ENCODE assay signal across 8 cellular contexts in genomic region chr15:71011503-71012155, GRCh38.
DNase-seq lines count a peak whose midpoint lies in the region; ATAC-seq and TF ChIP-seq lines count a peak whose summit lies in the region.

No MANE protein-coding gene starts in this region.

- H3K27ac ChIP-seq in 22Rv1 (no peak overlapping the region), Peyer's patch (no peak overlapping the region), aorta (ENCODE audit: low read depth in 1 of 2, low read length in 2 of 2) (no peak overlapping the region)
- H3K27ac ChIP-seq in effector memory CD4-positive, alpha-beta T cell (ENCODE audit: insufficient read depth, low read length, poor library complexity, severe bottlenecking) = no peak overlapping the region

- no peak for TF ChIP-seq POLR2A in Peyer's patch (IDR thresholded peaks at IDR 0.05)

- H3K36me3 ChIP-seq in Peyer's patch = no peaks in the 10 kb centered on the region
- H3K36me3 ChIP-seq in effector memory CD4-positive, alpha-beta T cell (ENCODE audit: control insufficient read depth, insufficient read depth, low read length) = no peaks in the 10 kb centered on the region
- H3K36me3 ChIP-seq in aorta (ENCODE audit: control insufficient read depth in 1 of 2, insufficient read depth in 2 of 2, low read length in 1 of 2) = no peaks in the 10 kb centered on the region

- H3K4me3 ChIP-seq in Peyer's patch (no peak overlapping the region), aorta (ENCODE audit: low read length in 2 of 2) (no peak overlapping the region)
- H3K4me3 ChIP-seq in effector memory CD4-positive, alpha-beta T cell (ENCODE audit: insufficient read depth, low read depth, low read length, poor library complexity, severe bottlenecking) = no peak overlapping the region

- intact Hi-C loops in sciatic nerve (cut with DNase I) = no loop called here
- intact Hi-C loops in aorta (cut with DNase I) = loop anchor here (2.0 to 10.0 kb wide), 3 partner anchors 91 to 433 kb away; no protein-coding TSS in a partner anchor

- WGBS in aorta, 2 donors = 17 to 28% methylated on average over 1 of the region's 1 CpG

- H3K9me3 ChIP-seq in Peyer's patch (no peaks in the 10 kb centered on the region), aorta (ENCODE audit: control insufficient read depth, low read length) (no peaks in the 10 kb centered on the region)
- no peaks in the 10 kb centered on the region for H3K9me3 ChIP-seq in effector memory CD4-positive, alpha-beta T cell (ENCODE audit: control insufficient read depth, low read length)

- ATAC-seq in sciatic nerve (peak; percentile 55), GM18870 (IDR thresholded peaks at IDR 0.05; ENCODE audit: unreplicated experiment) (no peak), aorta (ENCODE audit: low FRiP score) (no peak)

- TF ChIP-seq CTCF in 22Rv1 (IDR thresholded peaks at IDR 0.05) = peak; percentile 91
- peak; percentile 45 for TF ChIP-seq CTCF in GM20000 (IDR thresholded peaks at IDR 0.05; ENCODE audit: extremely low read depth, missing control alignments)
- peak in 5 of 6 experiments; percentile 40 to 85 (median 80) for TF ChIP-seq CTCF in Peyer's patch (IDR thresholded peaks at IDR 0.05)

- peak; percentile 7 for DNase-seq in GM20000 (ENCODE audit: low spot score)
- DNase-seq in Peyer's patch = no peak
- DNase-seq in fibroblast of the conjunctiva (ENCODE audit: low read depth) = peak; percentile 55
- no peak for DNase-seq in sciatic nerve (ENCODE audit: low spot score)
- no peak for DNase-seq in effector memory CD4-positive, alpha-beta T cell
- DNase-seq in aorta = no peak

- no peaks in the 10 kb centered on the region for H3K4me1 ChIP-seq in Peyer's patch
- H3K4me1 ChIP-seq in effector memory CD4-positive, alpha-beta T cell (ENCODE audit: control insufficient read depth, insufficient read depth, low read length, poor library complexity, severe bottlenecking) = no peaks in the 10 kb centered on the region
- no peaks in the 10 kb centered on the region for H3K4me1 ChIP-seq in aorta (ENCODE audit: control insufficient read depth in 1 of 2, insufficient read depth in 2 of 2, low read length in 2 of 2)

- H3K27me3 ChIP-seq in Peyer's patch (no peaks in the 10 kb centered on the region), aorta (ENCODE audit: control insufficient read depth in 1 of 2, insufficient read depth in 2 of 2, low read length in 1 of 2) (no peaks in the 10 kb centered on the region)
- H3K27me3 ChIP-seq in effector memory CD4-positive, alpha-beta T cell (replicated peaks; ENCODE audit: control insufficient read depth, insufficient read depth, low read length, poor library complexity, severe bottlenecking) = no peaks in the 10 kb centered on the region

Comparison
In these comparisons a context has a peak if more than half of its experiments do, and no peak if none do; other contexts are left out.
1. DNase-seq: peak in GM20000 (single experiment) and fibroblast of the conjunctiva (single experiment); none in Peyer's patch (0 of 3), sciatic nerve (single experiment), effector memory CD4-positive, alpha-beta T cell (0 of 3) and aorta (0 of 2).
2. Peak in every context shown above with its lines, with median percentiles within 50 percentile points of each other: CTCF ChIP-seq.